8 cellular contexts compared by ENCODE assay signal in genomic region chr3:23203651-23204111, GRCh38. TPM values are rescaled to one million over a fixed set of nuclear protein-coding genes. Genes with fewer than 3 reads are reported as not detected.
DNase-seq lines count a peak whose midpoint lies in the region; ATAC-seq and TF ChIP-seq lines count a peak whose summit lies in the region.

No MANE protein-coding gene starts in this region.

- intact Hi-C loops in PC-9 (cut with micrococcal nuclease; ENCODE audit: unreplicated experiment) = loop anchor here (5.0 kb wide), 2 partner anchors 186 to 241 kb away; no protein-coding TSS in a partner anchor

- no peaks in the 10 kb centered on the region for H3K9me3 ChIP-seq in PC-9 (ENCODE audit: insufficient read depth, low read depth)

- peaks cover 46% of the 10 kb centered on the region for H3K79me2 ChIP-seq in PC-9 (ENCODE audit: low read depth)

- H3K4me3 ChIP-seq in PC-9 = peak overlapping the region; percentile 95

- peaks cover 10% of the 10 kb centered on the region; the same call in 1 of the 2 replicates for H3F3A ChIP-seq in PC-9 (ENCODE audit: insufficient read depth, low read depth)

- H3K4me2 ChIP-seq in PC-9 = peak overlapping the region; percentile 78

- H3K9me2 ChIP-seq in PC-9 (ENCODE audit: insufficient read depth) = no peaks in the 10 kb centered on the region

- 0 out of 3 replicates have a peak, but pooled peaks have one; percentile 12 for TF ChIP-seq CTCF in GM12872 (IDR thresholded peaks at IDR 0.05; ENCODE audit: insufficient read depth, low read depth, low read length)
- TF ChIP-seq CTCF in PC-9 (conservative IDR thresholded peaks at IDR 0.05) = no peak

- peak overlapping the region; percentile 88 for H2AFZ ChIP-seq in PC-9

- peaks cover 26% of the 10 kb centered on the region for H4K20me1 ChIP-seq in PC-9 (ENCODE audit: insufficient read depth)

- TSS peak; percentile 48 for BruUV-seq in PC-9 (replicated peaks; lab: Mats Ljungman, UMichigan)

- peak overlapping the region; percentile 80 for H3K4me3 Mint-ChIP-seq in central memory CD8-positive, alpha-beta T cell

- no peak overlapping the region for H3K27ac Mint-ChIP-seq in central memory CD8-positive, alpha-beta T cell (ENCODE audit: low read depth)

- H3K9me3 Mint-ChIP-seq in central memory CD8-positive, alpha-beta T cell = no peaks in the 10 kb centered on the region

- CTCF ChIA-PET in PC-9 (lab: Charles Lee) = no interaction called here

- peaks cover under 1% of the 10 kb centered on the region; the same call in 1 of the 2 replicates for H3K36me3 ChIP-seq in PC-9 (ENCODE audit: low read depth)

- H3K27me3 ChIP-seq in PC-9 (ENCODE audit: insufficient read depth, low read depth) = peaks cover 5% of the 10 kb centered on the region; the same call in 1 of the 2 replicates
- H3K27me3 ChIP-seq in layer of hippocampus (ENCODE audit: control insufficient read depth, insufficient read depth, low read length) = no peaks in the 10 kb centered on the region

- peaks cover 14% of the 10 kb centered on the region for H3K4me1 Mint-ChIP-seq in central memory CD8-positive, alpha-beta T cell

- ATAC-seq in HG02759 (IDR thresholded peaks at IDR 0.05; ENCODE audit: unreplicated experiment) = peak; percentile 18
- ATAC-seq in central memory CD8-positive, alpha-beta T cell (replicated peaks; ENCODE audit: extremely low read depth, poor library complexity, severe bottlenecking) = no peak

- POLR2A ChIA-PET in PC-9 (lab: Charles Lee; ENCODE audit: unreplicated experiment) = no interaction called here

- H3K36me3 Mint-ChIP-seq in central memory CD8-positive, alpha-beta T cell (ENCODE audit: insufficient read depth) = peaks cover 2% of the 10 kb centered on the region

- H3K27me3 Mint-ChIP-seq in central memory CD8-positive, alpha-beta T cell = peaks cover 48% of the 10 kb centered on the region

- H3K27ac ChIP-seq in PC-9 (no peak overlapping the region), layer of hippocampus (ENCODE audit: low read depth, low read length) (peak overlapping the region; percentile 85)

- peaks cover 22% of the 10 kb centered on the region for H3K4me1 ChIP-seq in PC-9 (replicated peaks; ENCODE audit: insufficient read depth)

- DNase-seq in PC-9 (no peak), NCI-H1436 treated with DMSO at 0.1 percent for 48 hours (lab: John Stamatoyannopoulos, UW) (no peak), NK-92 (lab: John Stamatoyannopoulos, UW; ENCODE audit: unreplicated experiment) (no peak)
- DNase-seq in central memory CD8-positive, alpha-beta T cell (ENCODE audit: low spot score in 2 of 2) = no peak
- peak; percentile 10 for DNase-seq in stimulated activated CD4-positive, alpha-beta T cell treated with anti-CD3 and anti-CD28 coated beads, Interleukin-1b, Interleukin-23, amount 100 ng/mL, for 48 hours

RNA-seq across cellular contexts. Expression of gene UBE2E2, which starts 0.6 kb away (rescaled TPM):
- total RNA-seq in PC-9 (2021) = 45.0 and 48.7 TPM in 2 replicates
